1 cellular context compared by ENCODE assay signal in the genomic region with DNA sequence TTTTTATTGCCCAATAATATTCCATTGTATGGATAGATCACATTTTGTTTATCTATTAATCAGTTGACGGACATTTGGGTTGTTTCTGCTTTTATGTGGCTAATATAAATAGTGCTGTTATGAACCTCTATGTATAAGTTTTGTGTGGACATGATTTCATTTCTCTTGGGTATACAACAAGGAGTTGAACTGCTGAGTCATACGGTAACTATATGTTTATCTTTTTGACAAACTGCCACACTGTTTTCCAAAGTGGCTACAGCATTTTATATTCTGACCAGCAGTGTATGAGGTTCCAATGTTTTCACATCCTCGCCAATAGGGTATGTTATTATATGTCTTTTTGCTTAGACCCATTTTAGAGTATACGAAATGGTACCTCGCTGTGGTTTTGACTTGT.
TF ChIP-seq lines count a peak whose summit lies in the region.

No MANE protein-coding gene starts in this region.

TF ChIP-seq in A549, 52 proteins besides CTCF, POLR2A, EP300 and RAD21 (continued from another document):
- TF ChIP-seq USF2 (IDR thresholded peaks at IDR 0.05) (no peak), PBX3 (IDR thresholded peaks at IDR 0.05) (no peak)
